1 cellular context compared by ENCODE assay signal in genomic region chr6:82687855-82688254, GRCh38.
TF ChIP-seq lines count a peak whose summit lies in the region.

No MANE protein-coding gene starts in this region.

TF ChIP-seq in GM23338, 12 proteins besides CTCF, POLR2A, EP300 and RAD21 (continued from another document):
- no peak for TF ChIP-seq ETS1 (IDR thresholded peaks at IDR 0.05)
- TF ChIP-seq POLR2AphosphoS5 (IDR thresholded peaks at IDR 0.05; ENCODE audit: low read depth): no peak
